ENCODE assay signal across 11 cellular contexts in genomic region chr11:36155770-36156485, GRCh38.
DNase-seq lines count a peak whose midpoint lies in the region; ATAC-seq and TF ChIP-seq lines count a peak whose summit lies in the region.
"Had no signal": no experiment of that assay in that cellular context is flagged by ENCODE, and none has a peak within 500 bp of the region (broad histone marks: within the 10 kb centered on the region; RNA-seq: fewer than 3 reads in every experiment).

No MANE protein-coding gene starts in this region.

- no peaks in the 10 kb centered on the region for H3K36me3 ChIP-seq in GM23338 (ENCODE audit: insufficient read depth)
- H3K36me3 ChIP-seq: Peyer's patch had no signal

- peak; percentile 54 for ATAC-seq in GM23338
- ATAC-seq in SK-N-SH treated with all-trans-retinoic acid at 6 μM for 48 hours = peak; percentile 61
- peak; percentile 72 for ATAC-seq in foreskin keratinocyte
- ATAC-seq in naive thymus-derived CD8-positive, alpha-beta T cell = no peak
- ATAC-seq in T-helper 17 cell = no peak

- DNase-seq in GM23338 (ENCODE audit: low spot score) (peak; percentile 24), foreskin keratinocyte (peak in 1 of 2 donors; percentile 48), putamen (ENCODE audit: low spot score) (peak; percentile 64), T-helper 17 cell (no peak), epidermal melanocyte (ENCODE audit: insufficient read length, low spot score) (no peak)
- no peak for DNase-seq in naive thymus-derived CD8-positive, alpha-beta T cell
- no peak for DNase-seq in activated CD4-positive, alpha-beta T cell treated with anti-CD3 and anti-CD28 coated beads, Interleukin-2, amount 10 ng/mL, durations not matched to agents 24 days and 14 days
- DNase-seq: activated CD4-positive, alpha-beta T cell treated with anti-CD3 and anti-CD28 coated beads, Interleukin-2, amount 50 U/mL, for 4 hours; Peyer's patch; stimulated activated naive CD4-positive, alpha-beta T cell had no signal

- H3K27ac Mint-ChIP-seq in GM23338 (peak overlapping the region; percentile 16; the same call in 1 of the 2 replicates), T-helper 17 cell (no peak overlapping the region)
- no peak overlapping the region for H3K27ac Mint-ChIP-seq in naive thymus-derived CD8-positive, alpha-beta T cell
- no peak overlapping the region for H3K27ac Mint-ChIP-seq in activated CD4-positive, alpha-beta T cell treated with anti-CD3 and anti-CD28 coated beads, Interleukin-2, amount 10 ng/mL, durations not matched to agents 24 days and 14 days

- H3K79me2 ChIP-seq in GM23338 (replicated peaks; ENCODE audit: insufficient read depth) = no peaks in the 10 kb centered on the region

- H2AFZ ChIP-seq in GM23338 = no peak overlapping the region

- H3K9me2 ChIP-seq in GM23338 (ENCODE audit: insufficient read depth) = no peaks in the 10 kb centered on the region

- intact Hi-C loops in activated CD4-positive, alpha-beta T cell treated with anti-CD3 and anti-CD28 coated beads, Interleukin-2, amount 10 ng/mL, durations not matched to agents 24 days and 14 days (cut with micrococcal nuclease) = no loop called here

- H3K4me3 Mint-ChIP-seq in GM23338 = no peak overlapping the region
- H3K4me3 Mint-ChIP-seq in naive thymus-derived CD8-positive, alpha-beta T cell = no peak overlapping the region
- no peak overlapping the region for H3K4me3 Mint-ChIP-seq in T-helper 17 cell
- no peak overlapping the region for H3K4me3 Mint-ChIP-seq in activated CD4-positive, alpha-beta T cell treated with anti-CD3 and anti-CD28 coated beads, Interleukin-2, amount 10 ng/mL, durations not matched to agents 24 days and 14 days

- POLR2A ChIA-PET in naive thymus-derived CD8-positive, alpha-beta T cell (lab: Charles Lee) = no interaction called here

- H3F3A ChIP-seq in GM23338 (replicated peaks; ENCODE audit: low read depth) = no peaks in the 10 kb centered on the region

- H3K27ac ChIP-seq in GM23338 (ENCODE audit: low read depth) (peak overlapping the region; percentile 26; the same call in 1 of the 2 replicates), foreskin keratinocyte (no peak overlapping the region)

- H3K27me3 ChIP-seq in GM23338 (ENCODE audit: insufficient read depth) (no peaks in the 10 kb centered on the region), foreskin keratinocyte (no peaks in the 10 kb centered on the region)
- H3K27me3 ChIP-seq: Peyer's patch had no signal

- no peaks in the 10 kb centered on the region for H3K9me3 ChIP-seq in T-helper 17 cell (ENCODE audit: control insufficient read depth, low read length, poor library complexity, severe bottlenecking)
- H3K9me3 ChIP-seq: Peyer's patch had no signal

- H4K20me1 ChIP-seq in GM23338 (replicated peaks; ENCODE audit: insufficient read depth) = peaks cover 3% of the 10 kb centered on the region; the same call in 1 of the 2 replicates

- H3K4me2 ChIP-seq in GM23338 = no peak overlapping the region

- peaks cover 4% of the 10 kb centered on the region for H3K27me3 Mint-ChIP-seq in GM23338 (ENCODE audit: insufficient read depth, low read depth, poor library complexity)
- H3K27me3 Mint-ChIP-seq in naive thymus-derived CD8-positive, alpha-beta T cell = peaks cover 5 to 33% (median 14%) of the 10 kb centered on the region in 5 donors
- peaks cover 38% of the 10 kb centered on the region for H3K27me3 Mint-ChIP-seq in T-helper 17 cell
- peaks cover 9% of the 10 kb centered on the region for H3K27me3 Mint-ChIP-seq in activated CD4-positive, alpha-beta T cell treated with anti-CD3 and anti-CD28 coated beads, Interleukin-2, amount 10 ng/mL, durations not matched to agents 24 days and 14 days

- TF ChIP-seq CTCF in GM23338 (conservative IDR thresholded peaks at IDR 0.05; ENCODE audit: low read depth in 2 of 2) = peak; percentile 8 to 41; a peak in 2 of 4 replicates
- TF ChIP-seq CTCF in foreskin keratinocyte (conservative IDR thresholded peaks at IDR 0.05) = peak; percentile 56

- H3K36me3 Mint-ChIP-seq in GM23338 (ENCODE audit: low read depth) (peaks cover 3% of the 10 kb centered on the region; the same call in 1 of the 3 replicates), T-helper 17 cell (ENCODE audit: low read depth) (no peaks in the 10 kb centered on the region)
- no peaks in the 10 kb centered on the region for H3K36me3 Mint-ChIP-seq in naive thymus-derived CD8-positive, alpha-beta T cell
- no peaks in the 10 kb centered on the region for H3K36me3 Mint-ChIP-seq in activated CD4-positive, alpha-beta T cell treated with anti-CD3 and anti-CD28 coated beads, Interleukin-2, amount 10 ng/mL, durations not matched to agents 24 days and 14 days (ENCODE audit: low read depth)

- peaks cover 29% of the 10 kb centered on the region for H3K4me1 Mint-ChIP-seq in GM23338
- no peaks in the 10 kb centered on the region for H3K4me1 Mint-ChIP-seq in naive thymus-derived CD8-positive, alpha-beta T cell
- H3K4me1 Mint-ChIP-seq in T-helper 17 cell = no peaks in the 10 kb centered on the region
- no peaks in the 10 kb centered on the region for H3K4me1 Mint-ChIP-seq in activated CD4-positive, alpha-beta T cell treated with anti-CD3 and anti-CD28 coated beads, Interleukin-2, amount 10 ng/mL, durations not matched to agents 24 days and 14 days

- no peaks in the 10 kb centered on the region for H3K9me3 Mint-ChIP-seq in GM23338
- peaks cover 0 to 2% (median 0%) of the 10 kb centered on the region in 9 donors for H3K9me3 Mint-ChIP-seq in naive thymus-derived CD8-positive, alpha-beta T cell
- H3K9me3 Mint-ChIP-seq in activated CD4-positive, alpha-beta T cell treated with anti-CD3 and anti-CD28 coated beads, Interleukin-2, amount 10 ng/mL, durations not matched to agents 24 days and 14 days = no peaks in the 10 kb centered on the region

- no peak overlapping the region for H3K4me3 ChIP-seq in GM23338
- H3K4me3 ChIP-seq: Peyer's patch had no signal

- peaks cover 14% of the 10 kb centered on the region for H3K4me1 ChIP-seq in GM23338 (ENCODE audit: insufficient read depth)
- H3K4me1 ChIP-seq in foreskin keratinocyte = peaks cover 10% of the 10 kb centered on the region
- H3K4me1 ChIP-seq: Peyer's patch had no signal

TF ChIP-seq in GM23338, 12 proteins besides CTCF, POLR2A, EP300 and RAD21 (continues in another document):
- no peak for TF ChIP-seq ZNF331 (CRISPR knock-in tag; IDR thresholded peaks at IDR 0.05; ENCODE audit: low read depth)
- no peak for TF ChIP-seq EZH2 (IDR thresholded peaks at IDR 0.05; ENCODE audit: low read depth, unreplicated experiment)
- TF ChIP-seq STAT1 (IDR thresholded peaks at IDR 0.05; ENCODE audit: unreplicated experiment) = no peak

TF ChIP-seq in SK-N-SH treated with all-trans-retinoic acid at 6 μM for 48 hours, 23 proteins besides CTCF, POLR2A, EP300 and RAD21:
- TF ChIP-seq PATZ1 (CRISPR knock-in tag; IDR thresholded peaks at IDR 0.05; ENCODE audit: borderline replicate concordance) = no peak
- no peak for TF ChIP-seq ESRRG (CRISPR knock-in tag; IDR thresholded peaks at IDR 0.05)
- no peak for TF ChIP-seq ISL1 (CRISPR knock-in tag; IDR thresholded peaks at IDR 0.05)
- TF ChIP-seq CSRNP3 (CRISPR knock-in tag; IDR thresholded peaks at IDR 0.05) = no peak
- TF ChIP-seq RARB (CRISPR knock-in tag; IDR thresholded peaks at IDR 0.05) = no peak
- no peak for TF ChIP-seq CSDC2 (CRISPR knock-in tag; IDR thresholded peaks at IDR 0.05)
- no peak for TF ChIP-seq ZNF565 (CRISPR knock-in tag; conservative IDR thresholded peaks at IDR 0.05; ENCODE audit: low read depth)

Comparison
In these comparisons a context has a peak if more than half of its experiments do, and no peak if none do; other contexts are left out.
1. ATAC-seq: peak in GM23338 (single experiment), SK-N-SH treated with all-trans-retinoic acid at 6 μM for 48 hours (single experiment) and foreskin keratinocyte (single experiment); none in naive thymus-derived CD8-positive, alpha-beta T cell (0 of 2) and T-helper 17 cell (single experiment).
2. DNase-seq: peak in GM23338 (single experiment) and putamen (single experiment); none in naive thymus-derived CD8-positive, alpha-beta T cell (0 of 10), T-helper 17 cell (0 of 3), epidermal melanocyte (single experiment) and activated CD4-positive, alpha-beta T cell treated with anti-CD3 and anti-CD28 coated beads, Interleukin-2, amount 10 ng/mL, durations not matched to agents 24 days and 14 days (single experiment).